In the genomic region with DNA sequence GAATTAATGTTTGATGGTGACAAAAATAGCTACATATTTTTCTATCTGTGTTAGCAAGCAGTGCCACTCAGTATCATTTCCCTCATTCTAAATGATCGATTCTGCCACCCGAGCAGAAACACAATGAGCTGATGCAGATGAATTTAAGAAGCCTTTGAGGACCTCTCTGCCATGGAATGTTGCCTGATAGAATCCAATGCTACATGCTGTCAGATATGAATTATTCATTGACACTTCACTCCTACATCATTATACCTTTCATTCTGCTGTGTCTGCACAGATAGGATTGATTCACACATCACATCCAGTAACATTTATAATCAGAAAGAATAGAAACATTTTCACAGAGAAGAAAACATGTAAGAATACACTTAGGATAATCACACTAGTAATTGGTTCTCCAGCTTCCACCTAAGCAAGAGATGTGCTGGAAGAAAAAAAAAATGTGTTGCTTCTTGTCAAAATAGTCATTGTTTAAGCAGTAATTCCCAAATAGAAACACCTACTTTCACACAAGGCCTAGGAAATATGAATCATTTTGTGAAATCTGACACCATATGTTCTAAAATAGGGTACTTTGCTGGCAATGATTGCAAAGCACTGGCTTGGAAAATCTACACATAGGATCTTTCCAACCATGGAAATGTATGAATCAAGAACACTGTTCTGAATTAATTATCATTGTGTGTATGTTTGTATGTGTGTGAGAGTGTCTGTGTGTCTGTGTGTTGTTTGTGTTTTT, we compare ENCODE assay signal across 27 cellular contexts.
A peak's percentile ranks its signal among the peaks of the same experiment; 100 is the strongest.
DNase-seq lines count a peak whose midpoint lies in the region; ATAC-seq lines count a peak whose summit lies in the region.
"Had no signal": no experiment of that assay in that cellular context is flagged by ENCODE, and none has a peak within 500 bp of the region (broad histone marks: within the 10 kb centered on the region; RNA-seq: fewer than 3 reads in every experiment).

No MANE protein-coding gene starts in this region.

- no peak for ATAC-seq in HG03442 (IDR thresholded peaks at IDR 0.05; ENCODE audit: unreplicated experiment)
- ATAC-seq in HG03280 (IDR thresholded peaks at IDR 0.05; ENCODE audit: unreplicated experiment), result no peak
- ATAC-seq: activated naive CD8-positive, alpha-beta T cell treated with anti-CD3 and anti-CD28 coated beads, Interleukin-2, amount 50 U/mL, for 24 hours; body of pancreas; psoas muscle; stimulated activated memory B cell treated with anti-CD40 and anti-IgM and Interleukin-4, amounts not matched to agents 10 μg/mL and 1 μg/mL and 100 μg/mL, for 72 hours had no signal

- peak; percentile 13 for DNase-seq in DMS53 (lab: John Stamatoyannopoulos, UW)
- no peak for DNase-seq in DMS53 treated with DMSO at 0.1 percent for 48 hours (lab: John Stamatoyannopoulos, UW; ENCODE audit: unreplicated experiment)
- peak; percentile 7 for DNase-seq in cerebellar cortex (ENCODE audit: low spot score)
- DNase-seq in inferior parietal cortex (ENCODE audit: extremely low spot score), result peak; percentile 69
- peak; percentile 31 for DNase-seq in stromal cell of bone marrow (ENCODE audit: low read depth)
- no peak for DNase-seq in LoVo (ENCODE audit: low spot score)
- DNase-seq: activated CD4-positive, alpha-beta memory T cell treated with anti-CD3 and anti-CD28 coated beads, Interleukin-2, amount 10 ng/mL, durations not matched to agents 7 days and 5 days; activated CD8-positive, alpha-beta memory T cell treated with anti-CD3 and anti-CD28 coated beads, Interleukin-2, amount 50 U/mL, for 4 hours; activated naive CD4-positive, alpha-beta T cell; activated naive CD8-positive, alpha-beta T cell treated with anti-CD3 and anti-CD28 coated beads, Interleukin-2, amount 50 U/mL, for 24 hours; body of pancreas; Calu3; DND-41; GF-D8; GM23248; MM.1S; naive B cell; NCI-H1105 treated with DMSO at 0.1 percent for 48 hours; NCI-H187 treated with DMSO at 0.1 percent for 48 hours; NCI-H524; nucleus accumbens; PC-9; psoas muscle; SIG-M5 had no signal

Comparison
In these comparisons a context has a peak if more than half of its experiments do, and no peak if none do; other contexts are left out.
1. DNase-seq: peak in DMS53 (single experiment), cerebellar cortex (single experiment), inferior parietal cortex (single experiment) and stromal cell of bone marrow (single experiment); none in DMS53 treated with DMSO at 0.1 percent for 48 hours (single experiment) and LoVo (single experiment).